8 cellular contexts compared by ENCODE assay signal in the genomic region with DNA sequence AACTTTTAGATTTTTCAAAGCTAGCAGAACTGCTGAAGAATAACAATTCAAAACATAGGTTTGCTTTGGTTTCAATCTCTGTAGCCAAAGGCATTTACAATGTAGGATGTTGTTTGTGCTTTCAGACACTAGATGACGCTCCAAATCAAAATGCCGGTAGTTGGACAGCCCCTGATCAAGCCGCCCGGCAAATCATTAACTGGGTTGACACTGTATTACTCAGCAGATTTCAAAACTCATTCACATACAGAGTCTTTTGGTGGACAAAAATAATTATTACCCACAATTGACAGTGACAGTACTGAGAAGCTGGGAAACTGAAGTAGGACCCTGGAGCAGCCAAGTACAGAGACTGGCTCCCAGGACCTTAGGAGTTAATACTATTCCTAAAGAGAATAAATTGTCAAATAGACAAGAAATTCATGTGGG. TPM values are rescaled to one million over a fixed set of nuclear protein-coding genes. Genes with fewer than 3 reads are reported as not detected.
DNase-seq lines count a peak whose midpoint lies in the region; ATAC-seq, FAIRE-seq and TF ChIP-seq lines count a peak whose summit lies in the region.

No MANE protein-coding gene starts in this region.

- intact Hi-C loops in CD4-positive, alpha-beta T cell (cut with DNase I, micrococcal nuclease), result loop anchor here (2.0 to 10.0 kb wide), 2 partner anchors 89 to 91 kb away; a partner anchor contains a TSS
- intact Hi-C loops in mucosa of descending colon (cut with DNase I, micrococcal nuclease) (no loop called here), upper lobe of right lung (cut with DNase I) (no loop called here)

- no peaks in the 10 kb centered on the region for H3K36me3 Mint-ChIP-seq in CD4-positive, alpha-beta T cell (ENCODE audit: low read depth)

- POLR2A ChIA-PET in CD4-positive, alpha-beta T cell (lab: Charles Lee), result interaction anchor here (0.8 to 8.3 kb wide), 16 partner anchors 9 to 151 kb away, joined by 3 to 58 read pairs (median 6); a partner anchor contains a TSS

- H3K9me3 ChIP-seq in CD4-positive, alpha-beta T cell (ENCODE audit: control insufficient read depth, low read length), result no peaks in the 10 kb centered on the region
- H3K9me3 ChIP-seq in mucosa of descending colon, result no peaks in the 10 kb centered on the region
- H3K9me3 ChIP-seq in upper lobe of right lung, result no peaks in the 10 kb centered on the region

- CTCF ChIA-PET in CD4-positive, alpha-beta T cell (lab: Charles Lee), result interaction anchor here (1.2 to 4.3 kb wide), 13 partner anchors 9 to 132 kb away, joined by 3 to 39 read pairs (median 4); a partner anchor contains a TSS

- peaks cover 11% of the 10 kb centered on the region for H3K4me1 Mint-ChIP-seq in CD4-positive, alpha-beta T cell (ENCODE audit: low read depth)

- no peaks in the 10 kb centered on the region for H3K27me3 ChIP-seq in CD4-positive, alpha-beta T cell (ENCODE audit: control insufficient read depth, insufficient read depth, low read length)
- no peaks in the 10 kb centered on the region for H3K27me3 ChIP-seq in upper lobe of right lung

- peak; percentile 85 for TF ChIP-seq CTCF in CD4-positive, alpha-beta T cell (IDR thresholded peaks at IDR 0.05)
- TF ChIP-seq CTCF in WI38 (IDR thresholded peaks at IDR 0.05; ENCODE audit: low read depth, low read length), result peak; percentile 79
- TF ChIP-seq CTCF in mucosa of descending colon (IDR thresholded peaks at IDR 0.05), result peak; percentile 73
- TF ChIP-seq CTCF in upper lobe of right lung (IDR thresholded peaks at IDR 0.05), result peak; percentile 89

- H3K36me3 ChIP-seq in mucosa of descending colon (ENCODE audit: low read depth) (no peaks in the 10 kb centered on the region), upper lobe of right lung (no peaks in the 10 kb centered on the region)

- DNase-seq in CD4-positive, alpha-beta T cell, result peak in 7 of 10 experiments; percentile 14 to 43 (median 37)
- DNase-seq in NCI-H2196 treated with DMSO at 0.1 percent for 48 hours (lab: John Stamatoyannopoulos, UW; ENCODE audit: unreplicated experiment) (peak; percentile 53), mucosa of descending colon (peak in 2 of 3 donors; percentile 62 to 88), upper lobe of right lung (peak; percentile 68)

- H3K4me1 ChIP-seq in mucosa of descending colon (ENCODE audit: low read depth) (no peaks in the 10 kb centered on the region), upper lobe of right lung (peaks cover 3% of the 10 kb centered on the region)

- no peak overlapping the region for H3K4me3 Mint-ChIP-seq in CD4-positive, alpha-beta T cell

- H3K27ac Mint-ChIP-seq in CD4-positive, alpha-beta T cell, result no peak overlapping the region

- no peaks in the 10 kb centered on the region for H3K27me3 Mint-ChIP-seq in CD4-positive, alpha-beta T cell

- no peak overlapping the region for H3K27ac ChIP-seq in CD4-positive, alpha-beta T cell (ENCODE audit: low read depth, low read length)
- no peak overlapping the region for H3K27ac ChIP-seq in upper lobe of right lung

- no peaks in the 10 kb centered on the region for H3K9me3 Mint-ChIP-seq in CD4-positive, alpha-beta T cell

- no peak overlapping the region for H3K4me3 ChIP-seq in WI38 (ENCODE audit: low read depth, low read length)
- no peak overlapping the region for H3K4me3 ChIP-seq in mucosa of descending colon
- no peak overlapping the region for H3K4me3 ChIP-seq in upper lobe of right lung

- peak; percentile 93 for ATAC-seq in CD4-positive, alpha-beta T cell (ENCODE audit: poor library complexity)
- peak; percentile 90 for ATAC-seq in GM18909 (IDR thresholded peaks at IDR 0.05; ENCODE audit: poor library complexity, unreplicated experiment)
- ATAC-seq in HG03097 (IDR thresholded peaks at IDR 0.05; ENCODE audit: low FRiP score, unreplicated experiment), result peak; percentile 86
- peak; percentile 98 for ATAC-seq in mucosa of descending colon
- ATAC-seq in upper lobe of right lung, result peak; percentile 97

- peak; percentile 95 for FAIRE-seq in endometrium (lab: Jason Lieb, UNC)

RNA-seq across cellular contexts. Expression of a gene that starts 21.3 kb away (rescaled TPM):
- under 1 TPM; 0.08 to 0.28 TPM for total RNA-seq in CD4-positive, alpha-beta T cell
- total RNA-seq in mucosa of descending colon (10 to 100 TPM in 2 of 3 donors, 1 to 10 TPM in 1; 8.9 to 12.0 (median 11.1) TPM), upper lobe of right lung (9.2 TPM)

Comparison
In these comparisons a context has a peak if more than half of its experiments do, and no peak if none do; other contexts are left out.
1. intact Hi-C loops: an anchor here in CD4-positive, alpha-beta T cell (2.0 to 10.0 kb wide); none called in mucosa of descending colon and upper lobe of right lung.